8 cellular contexts compared by ENCODE assay signal in the genomic region with DNA sequence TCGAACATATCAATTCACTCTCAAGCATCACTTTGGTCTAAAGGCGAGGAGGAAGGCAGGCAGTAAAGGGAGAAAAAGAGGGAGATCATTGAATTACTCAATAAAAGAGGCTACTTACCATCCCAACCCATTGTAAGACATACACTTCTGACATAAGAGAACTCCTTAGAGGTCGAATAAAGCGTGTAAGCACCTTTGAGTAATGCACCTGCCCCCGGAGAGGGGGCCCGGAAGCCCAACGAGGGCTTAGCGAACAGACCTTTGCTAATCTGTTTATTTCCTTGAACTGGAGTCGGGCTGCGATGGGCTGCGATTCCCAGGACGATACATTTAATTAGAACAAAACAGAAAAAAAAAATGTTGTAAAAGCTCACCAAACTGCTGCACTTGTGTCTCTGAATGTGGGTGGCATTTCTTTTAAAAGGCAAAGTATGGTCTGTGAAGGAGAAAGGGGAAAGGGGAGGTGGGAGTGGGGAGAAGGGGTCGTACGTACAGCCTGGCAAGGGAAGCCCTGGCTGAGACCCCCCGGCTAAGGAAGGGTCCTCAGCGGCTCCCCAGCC. TPM values are rescaled to one million over a fixed set of nuclear protein-coding genes. Genes with fewer than 3 reads are reported as not detected.
DNase-seq lines count a peak whose midpoint lies in the region; ATAC-seq and TF ChIP-seq lines count a peak whose summit lies in the region.

No MANE protein-coding gene starts in this region.

- peak overlapping the region; percentile 99 for H3K27ac ChIP-seq in effector memory CD4-positive, alpha-beta T cell (ENCODE audit: insufficient read depth, low read length, poor library complexity, severe bottlenecking)

- ATAC-seq in stimulated activated naive CD8-positive, alpha-beta T cell treated with anti-CD3 and anti-CD28 coated beads, Interleukin-15, Interleukin-2, amounts not matched to agents 100 U/mL and 50 U/mL, for 24 hours: no peak
- ATAC-seq in HG03460 (IDR thresholded peaks at IDR 0.05; ENCODE audit: unreplicated experiment): no peak

- peak overlapping the region; percentile 98 for H3K4me3 Mint-ChIP-seq in stimulated activated naive CD8-positive, alpha-beta T cell treated with anti-CD3 and anti-CD28 coated beads, Interleukin-15, Interleukin-2, amounts not matched to agents 100 ng/mL and 50 ng/mL, for 24 hours
- H3K4me3 Mint-ChIP-seq in neural crest cell: peak overlapping the region; percentile 93

- DNase-seq in stimulated activated naive CD8-positive, alpha-beta T cell treated with anti-CD3 and anti-CD28 coated beads, Interleukin-15, Interleukin-2, amounts not matched to agents 100 U/mL and 50 U/mL, for 24 hours: no peak
- DNase-seq in activated CD4-positive, alpha-beta T cell treated with anti-CD3 and anti-CD28 coated beads, Interleukin-2, amount 50 U/mL, for 1 hour: peak; percentile 50
- peak in 1 of 3 donors; percentile 39 for DNase-seq in effector memory CD4-positive, alpha-beta T cell
- DNase-seq in neural crest cell (ENCODE audit: low read depth, low spot score) (no peak), NOMO-1 (lab: John Stamatoyannopoulos, UW; ENCODE audit: unreplicated experiment in 2 of 2) (no peak), SKM-1 (lab: John Stamatoyannopoulos, UW; ENCODE audit: unreplicated experiment) (no peak)

- H3K4me3 ChIP-seq in effector memory CD4-positive, alpha-beta T cell (ENCODE audit: insufficient read depth, low read depth, low read length, poor library complexity, severe bottlenecking): peak overlapping the region; percentile 90

- no peaks in the 10 kb centered on the region for H3K27me3 Mint-ChIP-seq in stimulated activated naive CD8-positive, alpha-beta T cell treated with anti-CD3 and anti-CD28 coated beads, Interleukin-15, Interleukin-2, amounts not matched to agents 100 ng/mL and 50 ng/mL, for 24 hours
- peaks cover 5% of the 10 kb centered on the region for H3K27me3 Mint-ChIP-seq in neural crest cell (ENCODE audit: low read depth)

- peaks cover 58% of the 10 kb centered on the region for H3K4me1 Mint-ChIP-seq in stimulated activated naive CD8-positive, alpha-beta T cell treated with anti-CD3 and anti-CD28 coated beads, Interleukin-15, Interleukin-2, amounts not matched to agents 100 ng/mL and 50 ng/mL, for 24 hours (ENCODE audit: low read depth)
- peaks cover 64% of the 10 kb centered on the region for H3K4me1 Mint-ChIP-seq in neural crest cell

- peaks cover 61% of the 10 kb centered on the region for H3K36me3 Mint-ChIP-seq in stimulated activated naive CD8-positive, alpha-beta T cell treated with anti-CD3 and anti-CD28 coated beads, Interleukin-15, Interleukin-2, amounts not matched to agents 100 ng/mL and 50 ng/mL, for 24 hours (ENCODE audit: low read depth)
- peaks cover 10% of the 10 kb centered on the region for H3K36me3 Mint-ChIP-seq in neural crest cell (ENCODE audit: low read depth)

- H3K9me3 ChIP-seq in effector memory CD4-positive, alpha-beta T cell (ENCODE audit: control insufficient read depth, low read length): no peaks in the 10 kb centered on the region

- H3K27ac Mint-ChIP-seq in stimulated activated naive CD8-positive, alpha-beta T cell treated with anti-CD3 and anti-CD28 coated beads, Interleukin-15, Interleukin-2, amounts not matched to agents 100 ng/mL and 50 ng/mL, for 24 hours: peak overlapping the region; percentile 100
- peak overlapping the region; percentile 96 for H3K27ac Mint-ChIP-seq in neural crest cell (ENCODE audit: unreplicated experiment)

- TF ChIP-seq CTCF in neural crest cell (conservative IDR thresholded peaks at IDR 0.05): no peak

- H3K4me1 ChIP-seq in effector memory CD4-positive, alpha-beta T cell (ENCODE audit: control insufficient read depth, insufficient read depth, low read length, poor library complexity, severe bottlenecking): peaks cover 34% of the 10 kb centered on the region

- H3K9me3 Mint-ChIP-seq in stimulated activated naive CD8-positive, alpha-beta T cell treated with anti-CD3 and anti-CD28 coated beads, Interleukin-15, Interleukin-2, amounts not matched to agents 100 ng/mL and 50 ng/mL, for 24 hours: no peaks in the 10 kb centered on the region
- H3K9me3 Mint-ChIP-seq in neural crest cell: no peaks in the 10 kb centered on the region

- H3K36me3 ChIP-seq in effector memory CD4-positive, alpha-beta T cell (ENCODE audit: control insufficient read depth, insufficient read depth, low read length): no peaks in the 10 kb centered on the region

- no peaks in the 10 kb centered on the region for H3K27me3 ChIP-seq in effector memory CD4-positive, alpha-beta T cell (replicated peaks; ENCODE audit: control insufficient read depth, insufficient read depth, low read length, poor library complexity, severe bottlenecking)

RNA-seq across cellular contexts. Expression of gene ZC3H4, which starts 3.0 kb away (rescaled TPM):
- total RNA-seq in neural crest cell: 103 and 104 TPM in 2 replicates

RNA-seq across cellular contexts. Expression of gene SAE1, which starts 20.0 kb away (rescaled TPM):
- 272 and 280 TPM in 2 replicates for total RNA-seq in neural crest cell
